In genomic region chr4:1216076-1216614, GRCh38 we compare ENCODE assay signal across 15 cellular contexts. TPM values are rescaled to one million over a fixed set of nuclear protein-coding genes. Genes with fewer than 3 reads are reported as not detected.
DNase-seq lines count a peak whose midpoint lies in the region; ATAC-seq and TF ChIP-seq lines count a peak whose summit lies in the region.
"Had no signal": no experiment of that assay in that cellular context is flagged by ENCODE, and none has a peak within 500 bp of the region (broad histone marks: within the 10 kb centered on the region; RNA-seq: fewer than 3 reads in every experiment).

No MANE protein-coding gene starts in this region.

- H3K4ac ChIP-seq in mesenchymal stem cell (ENCODE audit: low read depth in 1 of 2, low read length in 2 of 2), result no peak overlapping the region

- H3K4me1 ChIP-seq in mesenchymal stem cell (ENCODE audit: control insufficient read depth, insufficient read depth, low read depth, low read length), result peaks cover 18% of the 10 kb centered on the region

- H4K8ac ChIP-seq in mesenchymal stem cell (ENCODE audit: low read length), result no peak overlapping the region

- no peak overlapping the region for H3K23ac ChIP-seq in mesenchymal stem cell (ENCODE audit: low read length in 2 of 2)

- no peak overlapping the region for H2BK120ac ChIP-seq in mesenchymal stem cell (ENCODE audit: low read depth, low read length)

- H3K4me2 ChIP-seq in mesenchymal stem cell (ENCODE audit: low read length, poor library complexity, severe bottlenecking), result no peak overlapping the region

- CTCF ChIA-PET in CD4-positive, alpha-beta T cell (lab: Charles Lee), result interaction anchor here (1.2 to 1.4 kb wide), 2 partner anchors 49 to 130 kb away, joined by 3 to 6 read pairs; no protein-coding TSS in a partner anchor
- CTCF ChIA-PET in activated CD8-positive, alpha-beta T cell treated with anti-CD3 and anti-CD28 coated beads for 36 hours (lab: Charles Lee), result interaction anchor here (1.0 to 1.9 kb wide), 4 partner anchors 8 to 85 kb away, joined by 3 to 6 read pairs (median 4); no protein-coding TSS in a partner anchor

- no peak overlapping the region for H2BK5ac ChIP-seq in mesenchymal stem cell (ENCODE audit: low read depth, low read length, poor library complexity, severe bottlenecking)

- peak overlapping the region in 1 of 2 experiments; percentile 7 for H2BK12ac ChIP-seq in mesenchymal stem cell (ENCODE audit: low read length in 2 of 2)

- H3K27ac ChIP-seq in CD4-positive, alpha-beta T cell (ENCODE audit: low read depth, low read length), result no peak overlapping the region
- no peak overlapping the region for H3K27ac ChIP-seq in mesenchymal stem cell (ENCODE audit: low read length, poor library complexity, severe bottlenecking)
- H3K27ac ChIP-seq: coronary artery had no signal

- intact Hi-C loops in CD4-positive, alpha-beta T cell (cut with DNase I, micrococcal nuclease), result loop anchor here in 1 of 2 experiments (5.0 kb wide), 1 partner anchor 49 kb away; no protein-coding TSS in a partner anchor
- intact Hi-C loops in activated CD8-positive, alpha-beta T cell treated with anti-CD3 and anti-CD28 coated beads for 36 hours (cut with micrococcal nuclease), result no loop called here

- H3K9me3 ChIP-seq in CD4-positive, alpha-beta T cell (ENCODE audit: control insufficient read depth, low read length), result no peaks in the 10 kb centered on the region
- H3K9me3 ChIP-seq in mesenchymal stem cell (ENCODE audit: control insufficient read depth, low read length), result no peaks in the 10 kb centered on the region

- peak overlapping the region; percentile 74 for H3K27ac Mint-ChIP-seq in CD4-positive, alpha-beta T cell
- peak overlapping the region; percentile 79 for H3K27ac Mint-ChIP-seq in activated CD8-positive, alpha-beta T cell treated with anti-CD3 and anti-CD28 coated beads for 36 hours
- no peak overlapping the region for H3K27ac Mint-ChIP-seq in type B pancreatic cell

- no peaks in the 10 kb centered on the region for H3K27me3 Mint-ChIP-seq in CD4-positive, alpha-beta T cell
- H3K27me3 Mint-ChIP-seq in activated CD8-positive, alpha-beta T cell treated with anti-CD3 and anti-CD28 coated beads for 36 hours, result no peaks in the 10 kb centered on the region
- H3K27me3 Mint-ChIP-seq in type B pancreatic cell, result no peaks in the 10 kb centered on the region

- no peaks in the 10 kb centered on the region for H3K9me3 Mint-ChIP-seq in CD4-positive, alpha-beta T cell
- H3K9me3 Mint-ChIP-seq in activated CD8-positive, alpha-beta T cell treated with anti-CD3 and anti-CD28 coated beads for 36 hours, result no peaks in the 10 kb centered on the region
- no peaks in the 10 kb centered on the region for H3K9me3 Mint-ChIP-seq in type B pancreatic cell
- H3K9me3 Mint-ChIP-seq: CD14-positive monocyte had no signal

- TF ChIP-seq CTCF in CD4-positive, alpha-beta T cell (IDR thresholded peaks at IDR 0.05), result no peak
- TF ChIP-seq CTCF in GM06990 (IDR thresholded peaks at IDR 0.05; ENCODE audit: insufficient read depth, low read length, poor library complexity, severe bottlenecking), result no peak
- TF ChIP-seq CTCF in activated CD8-positive, alpha-beta T cell treated with anti-CD3 and anti-CD28 coated beads for 36 hours (IDR thresholded peaks at IDR 0.05), result no peak
- TF ChIP-seq CTCF in type B pancreatic cell (conservative IDR thresholded peaks at IDR 0.05), result no peak

- H3K14ac ChIP-seq in mesenchymal stem cell (ENCODE audit: low read length in 2 of 2), result peak overlapping the region in 1 of 2 experiments; percentile 27

- H3K36me3 Mint-ChIP-seq in CD4-positive, alpha-beta T cell (ENCODE audit: low read depth), result peaks cover 49% of the 10 kb centered on the region
- peaks cover 43% of the 10 kb centered on the region for H3K36me3 Mint-ChIP-seq in activated CD8-positive, alpha-beta T cell treated with anti-CD3 and anti-CD28 coated beads for 36 hours (ENCODE audit: low read depth)
- H3K36me3 Mint-ChIP-seq in type B pancreatic cell, result peaks cover 19% of the 10 kb centered on the region

- H3K4me3 ChIP-seq in GM06990 (replicated peaks; ENCODE audit: low read depth, low read length), result peak overlapping the region; percentile 23; the same call in 1 of the 2 replicates
- H3K4me3 ChIP-seq in mesenchymal stem cell (ENCODE audit: insufficient read depth in 1 of 2, low read depth in 1 of 2, low read length in 2 of 2), result no peak overlapping the region
- H3K4me3 ChIP-seq: coronary artery had no signal

- peaks cover 52% of the 10 kb centered on the region for H3K79me1 ChIP-seq in mesenchymal stem cell (replicated peaks; ENCODE audit: low read length, poor library complexity, severe bottlenecking)

- DNase-seq in CD4-positive, alpha-beta T cell, result no peak
- no peak for DNase-seq in GM06990 (ENCODE audit: extremely low read depth, insufficient read length)
- DNase-seq in activated CD8-positive, alpha-beta T cell treated with anti-CD3 and anti-CD28 coated beads for 36 hours, result no peak
- DNase-seq in mesenchymal stem cell, result no peak
- DNase-seq in type B pancreatic cell (ENCODE audit: extremely low spot score, unreplicated experiment), result no peak
- DNase-seq in globus pallidus (ENCODE audit: low spot score), result no peak
- DNase-seq: kidney glomerular epithelial cell, NCI-H2107, NCI-H82 had no signal

- no peak overlapping the region for H2BK15ac ChIP-seq in mesenchymal stem cell (ENCODE audit: low read depth, poor library complexity, severe bottlenecking)

- peaks cover 31% of the 10 kb centered on the region for H3K4me1 Mint-ChIP-seq in CD4-positive, alpha-beta T cell (ENCODE audit: low read depth)
- H3K4me1 Mint-ChIP-seq in activated CD8-positive, alpha-beta T cell treated with anti-CD3 and anti-CD28 coated beads for 36 hours (ENCODE audit: low read depth), result peaks cover 42% of the 10 kb centered on the region
- no peaks in the 10 kb centered on the region for H3K4me1 Mint-ChIP-seq in type B pancreatic cell (ENCODE audit: unreplicated experiment)

- peak overlapping the region; percentile 27 for H3K4me3 Mint-ChIP-seq in CD4-positive, alpha-beta T cell
- H3K4me3 Mint-ChIP-seq in activated CD8-positive, alpha-beta T cell treated with anti-CD3 and anti-CD28 coated beads for 36 hours, result peak overlapping the region; percentile 66
- no peak overlapping the region for H3K4me3 Mint-ChIP-seq in type B pancreatic cell

- WGBS in mesenchymal stem cell, result 96% methylated on average over 34 of the region's 34 CpGs

- H2AFZ ChIP-seq in mesenchymal stem cell (ENCODE audit: low read depth, low read length), result no peak overlapping the region

- no peak overlapping the region for H3K18ac ChIP-seq in mesenchymal stem cell (ENCODE audit: low read depth in 1 of 2, low read length in 2 of 2)

- peaks cover 41% of the 10 kb centered on the region for H3K36me3 ChIP-seq in GM06990 (ENCODE audit: control insufficient read depth, insufficient read depth, low read length)
- H3K36me3 ChIP-seq in mesenchymal stem cell (ENCODE audit: control insufficient read depth in 1 of 2, insufficient read depth in 2 of 2, low read depth in 1 of 2, low read length in 2 of 2), result peaks cover 69 to 71% of the 10 kb centered on the region in 2 experiments

- ATAC-seq in CD4-positive, alpha-beta T cell (ENCODE audit: poor library complexity), result no peak
- no peak for ATAC-seq in activated CD8-positive, alpha-beta T cell treated with anti-CD3 and anti-CD28 coated beads for 36 hours
- ATAC-seq in HG02588 (IDR thresholded peaks at IDR 0.05; ENCODE audit: unreplicated experiment) (no peak), HG02970 (IDR thresholded peaks at IDR 0.05; ENCODE audit: low FRiP score, unreplicated experiment) (no peak)
- ATAC-seq: HCT116, Right ventricle myocardium inferior had no signal

- H3K27me3 ChIP-seq in CD4-positive, alpha-beta T cell (ENCODE audit: control insufficient read depth, insufficient read depth, low read length), result no peaks in the 10 kb centered on the region
- H3K27me3 ChIP-seq in GM06990 (replicated peaks; ENCODE audit: control insufficient read depth, insufficient read depth, low read length), result no peaks in the 10 kb centered on the region
- H3K27me3 ChIP-seq in mesenchymal stem cell (ENCODE audit: control insufficient read depth in 1 of 2, insufficient read depth in 1 of 2, low read length in 2 of 2), result no peaks in the 10 kb centered on the region

- no peak overlapping the region for H3K9ac ChIP-seq in mesenchymal stem cell (ENCODE audit: low read length)

- H4K91ac ChIP-seq in mesenchymal stem cell (ENCODE audit: low read length), result peak overlapping the region; percentile 55

- no peak overlapping the region for H2AK5ac ChIP-seq in mesenchymal stem cell (ENCODE audit: low read length, severe bottlenecking)

- POLR2A ChIA-PET in CD4-positive, alpha-beta T cell (lab: Charles Lee), result interaction anchor here (1.0 to 1.8 kb wide), 4 partner anchors 14 to 44 kb away, joined by 4 to 15 read pairs (median 7); partner anchors contain the start of genes CTBP1 and SPON2
- POLR2A ChIA-PET in activated CD8-positive, alpha-beta T cell treated with anti-CD3 and anti-CD28 coated beads for 36 hours (lab: Charles Lee), result interaction anchor here (0.7 to 4.4 kb wide), 4 partner anchors 14 to 34 kb away, joined by 3 to 21 read pairs (median 3); partner anchors contain the start of gene CTBP1

RNA-seq across cellular contexts. Expression of gene CTBP1, which starts 32.8 kb away (rescaled TPM):
- total RNA-seq in CD4-positive, alpha-beta T cell, result 100 to 1,000 TPM; 132 to 148 TPM
- 100 to 1,000 TPM; 136 TPM for total RNA-seq in activated CD8-positive, alpha-beta T cell treated with anti-CD3 and anti-CD28 coated beads for 36 hours
- 96.7 TPM for polyA plus RNA-seq in mesenchymal stem cell (2013, experiment 1 of 2)
- 92.8 TPM for polyA plus RNA-seq in mesenchymal stem cell (2013, experiment 2 of 2)
- 147 and 165 TPM in 2 replicates for total RNA-seq in type B pancreatic cell (ENCODE audit: low replicate concordance)

RNA-seq across cellular contexts. Expression of gene SPON2, which starts 43.8 kb away (rescaled TPM):
- 10 to 100 TPM; 12.8 to 15.7 TPM for total RNA-seq in CD4-positive, alpha-beta T cell
- 10 to 100 TPM in 1 of 2 experiments, 1 to 10 TPM in 1; 9.9 to 10.5 TPM for total RNA-seq in activated CD8-positive, alpha-beta T cell treated with anti-CD3 and anti-CD28 coated beads for 36 hours
- 3,023 TPM for polyA plus RNA-seq in mesenchymal stem cell (2013, experiment 1 of 2)
- polyA plus RNA-seq in mesenchymal stem cell (2013, experiment 2 of 2), result 3,062 TPM
- total RNA-seq in type B pancreatic cell (ENCODE audit: low replicate concordance), result 8.8 and 10.4 TPM in 2 replicates
